8 cellular contexts compared by ENCODE assay signal in the genomic region with DNA sequence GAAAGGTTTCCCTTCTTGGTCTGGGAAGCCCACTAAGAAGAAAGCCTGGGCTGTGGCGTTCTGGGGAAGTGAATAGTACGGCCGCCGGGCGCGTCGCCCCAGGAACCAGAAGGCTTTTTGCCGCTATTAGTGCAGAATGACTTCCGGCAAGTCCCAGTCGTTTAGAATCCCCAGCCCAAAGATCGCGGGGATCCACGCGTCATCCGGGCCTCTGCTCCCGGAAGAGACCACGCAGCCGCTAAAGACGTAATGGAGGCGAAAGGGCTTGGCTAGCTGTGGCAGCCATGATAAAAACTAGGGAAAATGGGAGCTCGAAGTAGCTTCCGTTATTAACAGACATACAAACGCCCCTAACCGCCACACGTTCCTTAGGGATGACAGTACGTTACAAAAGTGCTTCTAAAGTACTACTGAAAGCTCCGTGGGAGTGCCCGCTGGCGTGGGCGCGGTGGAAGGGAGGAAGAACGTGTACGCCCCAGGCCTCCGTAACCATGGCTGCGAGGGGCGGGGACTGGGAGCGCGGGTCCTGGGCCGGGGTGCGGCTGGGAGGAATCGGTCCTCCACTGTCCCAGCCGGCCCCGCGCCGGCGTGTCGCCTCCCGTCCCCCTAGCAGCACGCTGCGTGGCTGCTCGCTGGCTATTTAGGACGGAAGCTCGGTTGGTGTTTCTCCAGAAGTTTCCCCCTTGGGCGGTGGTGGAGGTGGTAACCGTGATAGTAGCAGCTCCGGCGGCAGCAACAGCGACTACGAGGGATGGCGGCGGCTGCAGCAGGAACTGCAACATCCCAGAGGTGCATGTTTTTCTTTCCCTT. TPM values are rescaled to one million over a fixed set of nuclear protein-coding genes. Genes with fewer than 3 reads are reported as not detected.
DNase-seq lines count a peak whose midpoint lies in the region; ATAC-seq and TF ChIP-seq lines count a peak whose summit lies in the region.

A gene (plus strand): TSS at position 667 of the 810 bp plus-strand sequence. CDS start 85 bp downstream, at position 752.

- H3K4me1 ChIP-seq in gastroesophageal sphincter (peaks cover 11 to 55% (median 15%) of the 10 kb centered on the region in 3 donors), neutrophil (ENCODE audit: control insufficient read depth in 1 of 2, insufficient read depth in 1 of 2, low read depth in 1 of 2, low read length in 1 of 2) (peaks cover 21 to 22% of the 10 kb centered on the region in 2 experiments)

- in situ Hi-C loops in SK-MEL-5 (cut with HindIII; ENCODE audit: low pct_unique_long_range_greater_than_20kb, low sequenced_read_pairs): no loop called here

- no peaks in the 10 kb centered on the region for H3K9me3 ChIP-seq in gastroesophageal sphincter
- no peaks in the 10 kb centered on the region for H3K9me3 ChIP-seq in neutrophil

- H3K27ac ChIP-seq in gastroesophageal sphincter (peak within 1 kb of the TSS; percentile 90 to 97 (median 96)), neutrophil (peak within 1 kb of the TSS; percentile 74)

- ATAC-seq in gastroesophageal sphincter: peak; percentile 99

- H3K27me3 ChIP-seq in GM06990 (replicated peaks; ENCODE audit: control insufficient read depth, insufficient read depth, low read length) (no peaks in the 10 kb centered on the region), gastroesophageal sphincter (no peaks in the 10 kb centered on the region), neutrophil (no peaks in the 10 kb centered on the region)

- DNase-seq in GM06990 (ENCODE audit: extremely low read depth, insufficient read length): peak; percentile 99
- peak; percentile 94 for DNase-seq in HFF-Myc (ENCODE audit: extremely low read depth, low read depth)
- peak; percentile 95 for DNase-seq in MV-4-11 (lab: John Stamatoyannopoulos, UW)
- DNase-seq in SK-MEL-5 (ENCODE audit: low read depth, low spot score): peak; percentile 98
- peak; percentile 96 for DNase-seq in activated naive CD4-positive, alpha-beta T cell treated with Interleukin-2 at 50 U/mL for 16 hours
- peak; percentile 99 for DNase-seq in superior temporal gyrus (ENCODE audit: extremely low spot score)

- TF ChIP-seq CTCF in GM06990 (IDR thresholded peaks at IDR 0.05; ENCODE audit: insufficient read depth, low read length, poor library complexity, severe bottlenecking) (peak; percentile 83), HFF-Myc (IDR thresholded peaks at IDR 0.05; ENCODE audit: low read depth, low read length, missing control alignments) (peak; percentile 42), gastroesophageal sphincter (IDR thresholded peaks at IDR 0.05) (peak in 3 of 4 experiments; percentile 64 to 73 (median 68)), neutrophil (IDR thresholded peaks at IDR 0.05) (peak; percentile 32)

- TF ChIP-seq POLR2A in gastroesophageal sphincter (IDR thresholded peaks at IDR 0.05): peak; percentile 62 to 69

- TF ChIP-seq EP300 in gastroesophageal sphincter (IDR thresholded peaks at IDR 0.05): no peak

- 0% methylated on average over 9 to 24 of the region's 61 CpGs for WGBS in gastroesophageal sphincter (ENCODE audit: low coverage in 1 of 2), 2 donors

- H3K4me3 ChIP-seq in GM06990 (replicated peaks; ENCODE audit: low read depth, low read length): peak within 1 kb of the TSS; percentile 81
- H3K4me3 ChIP-seq in HFF-Myc (replicated peaks; ENCODE audit: low read depth, low read length): peak within 1 kb of the TSS; percentile 88
- peak within 1 kb of the TSS; percentile 78 to 95 for H3K4me3 ChIP-seq in gastroesophageal sphincter
- peak within 1 kb of the TSS; percentile 77 to 78 for H3K4me3 ChIP-seq in neutrophil (ENCODE audit: low read depth in 1 of 2, low read length in 1 of 2)

- H3K36me3 ChIP-seq in GM06990 (ENCODE audit: control insufficient read depth, insufficient read depth, low read length) (no peaks in the 10 kb centered on the region; the same call in 1 of the 2 replicates), gastroesophageal sphincter (peaks cover 0 to 11% of the 10 kb centered on the region in 2 donors), neutrophil (no peaks in the 10 kb centered on the region)

RNA-seq across cellular contexts. Expression of the gene that starts here (rescaled TPM):
- 40.8 and 43.8 TPM in 2 replicates for total RNA-seq in SK-MEL-5 (2014; rRNA removed; shearing (Covaris generic))
- 31.7 and 36.2 TPM in 2 replicates for polyA plus RNA-seq in SK-MEL-5 (2015; cell fraction: cytosol; rRNA removed)
- polyA plus RNA-seq in SK-MEL-5 (2015; cell fraction: nucleus; rRNA removed): 34.2 and 37.5 TPM in 2 replicates
- total RNA-seq in gastroesophageal sphincter: 10 to 100 TPM; 31.9 to 53.7 (median 48.9) TPM

Comparison
In these comparisons a context has a peak if more than half of its experiments do, and no peak if none do; other contexts are left out.
1. Peak in every context shown above with its lines: DNase-seq, ATAC-seq, H3K4me3 ChIP-seq and H3K27ac ChIP-seq.
2. CTCF ChIP-seq: peak in every context shown above with its lines; median percentile 83 in GM06990; 68 in gastroesophageal sphincter; 42 in HFF-Myc; 32 in neutrophil.